22 cellular contexts compared by ENCODE assay signal in genomic region chr11:57392421-57393105, GRCh38. TPM values are rescaled to one million over a fixed set of nuclear protein-coding genes. Genes with fewer than 3 reads are reported as not detected.
DNase-seq lines count a peak whose midpoint lies in the region; ATAC-seq, FAIRE-seq and TF ChIP-seq lines count a peak whose summit lies in the region.
"Had no signal": no experiment of that assay in that cellular context is flagged by ENCODE, and none has a peak within 500 bp of the region (broad histone marks: within the 10 kb centered on the region; RNA-seq: fewer than 3 reads in every experiment).

No MANE protein-coding gene starts in this region.

- H3K4me2 ChIP-seq in keratinocyte (ENCODE audit: control insufficient read depth, extremely low read depth, insufficient read depth, low read depth, low read length), result no peak overlapping the region

- ATAC-seq in right cardiac atrium, result no peak
- no peak for ATAC-seq in SK-N-SH treated with all-trans-retinoic acid at 6 μM for 48 hours

- no peaks in the 10 kb centered on the region for H3K79me2 ChIP-seq in keratinocyte (ENCODE audit: control insufficient read depth, insufficient read depth, low read length)

- H3K27me3 ChIP-seq in right cardiac atrium (ENCODE audit: control insufficient read depth, insufficient read depth) (no peaks in the 10 kb centered on the region), keratinocyte (ENCODE audit: control insufficient read depth, extremely low read depth, insufficient read depth, low read length) (no peaks in the 10 kb centered on the region)

- no peak overlapping the region for H3K9ac ChIP-seq in keratinocyte (ENCODE audit: control insufficient read depth, extremely low read depth, insufficient read depth, low read length)
- H3K9ac ChIP-seq: GM23248 had no signal

- no peak overlapping the region for H3K27ac ChIP-seq in right cardiac atrium (ENCODE audit: low read length)
- no peak overlapping the region for H3K27ac ChIP-seq in keratinocyte (ENCODE audit: control insufficient read depth, insufficient read depth, low read length)
- H3K27ac ChIP-seq: GM23248 had no signal

- intact Hi-C loops in cardiac septum (cut with DNase I) (no loop called here), right cardiac atrium (cut with DNase I) (no loop called here)

- H3K9me3 ChIP-seq in right cardiac atrium (ENCODE audit: control insufficient read depth, low read length) (no peaks in the 10 kb centered on the region), keratinocyte (ENCODE audit: control insufficient read depth, low read depth, low read length) (no peaks in the 10 kb centered on the region)

- dilution Hi-C loops in keratinocyte (cut with MboI; ENCODE audit: extremely low pct_ligation_motif_present, low sequenced_read_pairs), result no loop called here

- H3K4me3 ChIP-seq in right cardiac atrium (ENCODE audit: low read length) (no peak overlapping the region), keratinocyte (ENCODE audit: control insufficient read depth in 2 of 3, extremely low read depth in 1 of 3, insufficient read depth in 2 of 3, low read depth in 1 of 3, low read length in 3 of 3) (no peak overlapping the region)
- H3K4me3 ChIP-seq: GM23248 had no signal

- H3K4me1 ChIP-seq in right cardiac atrium (ENCODE audit: control insufficient read depth, insufficient read depth, low read length) (no peaks in the 10 kb centered on the region), keratinocyte (ENCODE audit: control insufficient read depth, extremely low read depth, insufficient read depth, low read length) (peaks cover 8% of the 10 kb centered on the region)

- 86% methylated on average over 7 of the region's 7 CpGs for WGBS in right cardiac atrium

- H3K36me3 ChIP-seq in keratinocyte (ENCODE audit: control insufficient read depth in 2 of 2, extremely low read depth in 1 of 2, insufficient read depth in 2 of 2, low read length in 2 of 2), result no peaks in the 10 kb centered on the region

- peak; percentile 71 for FAIRE-seq in keratinocyte (lab: Jason Lieb, UNC)
- FAIRE-seq: G401.6, GM12892, H1 had no signal

- H3K9me1 ChIP-seq in keratinocyte (ENCODE audit: control insufficient read depth, extremely low read depth, insufficient read depth, low read length), result no peaks in the 10 kb centered on the region

- no peaks in the 10 kb centered on the region for H4K20me1 ChIP-seq in keratinocyte (ENCODE audit: control insufficient read depth, extremely low read depth, insufficient read depth, low read length)

- H2AFZ ChIP-seq in keratinocyte (ENCODE audit: control insufficient read depth, low read length), result no peak overlapping the region
- H2AFZ ChIP-seq: GM23248 had no signal

- DNase-seq in cardiac septum (ENCODE audit: low spot score) (peak; percentile 6), right cardiac atrium (no peak), keratinocyte (ENCODE audit: low read depth, low spot score) (no peak), DMS114 treated with DMSO at 0.1 percent for 48 hours (lab: John Stamatoyannopoulos, UW; ENCODE audit: unreplicated experiment) (no peak), SW480 (ENCODE audit: low spot score) (no peak)
- DNase-seq in activated CD4-positive, alpha-beta T cell treated with anti-CD3 and anti-CD28 coated beads, Interleukin-2, amount 50 U/mL, for 48 hours, result no peak
- DNase-seq: 8988T; C1 segment of cervical spinal cord; Calu3; CD4-positive, alpha-beta memory T cell; COR-L47; DMS153; DND-41; GM23248; H7; HCEC 1CT had no signal

- TF ChIP-seq CTCF in keratinocyte (optimal IDR thresholded peaks at IDR 0.05 in 1 of 3, IDR thresholded peaks at IDR 0.05 in 1 of 3, conservative IDR thresholded peaks at IDR 0.05 in 1 of 3; ENCODE audit: extremely low read depth in 1 of 3, insufficient read depth in 2 of 3, low read length in 3 of 3), result no peak

TF ChIP-seq in SK-N-SH treated with all-trans-retinoic acid at 6 μM for 48 hours, 23 proteins besides CTCF, POLR2A, EP300 and RAD21:
- no peak for TF ChIP-seq ZNF70 (CRISPR knock-in tag; IDR thresholded peaks at IDR 0.05)
- TF ChIP-seq OSR1 (CRISPR knock-in tag; IDR thresholded peaks at IDR 0.05), result no peak
- TF ChIP-seq TCF4 (CRISPR knock-in tag; IDR thresholded peaks at IDR 0.05; ENCODE audit: borderline replicate concordance), result peak; percentile 15; the same call in 1 of the 2 replicates

RNA-seq across cellular contexts. Expression of gene PRG2, which starts 2.1 kb away (rescaled TPM):
- total RNA-seq in cardiac septum (not detected), right cardiac atrium (under 1 TPM in 1 of 4 donors, not detected in 3; 0.23 TPM)
- polyA plus RNA-seq in right cardiac atrium (0.16 TPM), keratinocyte (0.09 TPM in 1 of 3 replicates, not detected in the others)
- not detected for polyA plus RNA-seq in keratinocyte (2011; ENCODE audit: low read depth)
- polyA plus RNA-seq in keratinocyte (2011; cell fraction: cytosol; rRNA removed), result not detected in 2 replicates
- 0.24 and 0.41 TPM in 2 replicates for polyA plus RNA-seq in keratinocyte (2011; cell fraction: nucleus; rRNA removed)
- not detected in 2 replicates for polyA plus RNA-seq in keratinocyte (2012; ENCODE audit: low replicate concordance)
- polyA minus RNA-seq in keratinocyte, result not detected in 3 replicates
- polyA minus RNA-seq in keratinocyte (2011; cell fraction: cytosol; rRNA and poly(A)+ RNA removed), result not detected
- not detected in 2 replicates for polyA minus RNA-seq in keratinocyte (2011; cell fraction: nucleus; rRNA and poly(A)+ RNA removed)
- total RNA-seq: A673, Calu3, H1, H7 had no signal
- polyA plus RNA-seq: BJ; CD4-positive, alpha-beta memory T cell had no signal

RNA-seq across cellular contexts. Expression of gene PRG3, which starts 11.6 kb away (rescaled TPM):
- total RNA-seq in cardiac septum (not detected), right cardiac atrium (not detected)
- polyA plus RNA-seq in right cardiac atrium (not detected), keratinocyte (not detected in 3 replicates)
- polyA plus RNA-seq in keratinocyte (2011; ENCODE audit: low read depth), result not detected
- polyA plus RNA-seq in keratinocyte (2011; cell fraction: cytosol; rRNA removed), result not detected in 2 replicates
- polyA plus RNA-seq in keratinocyte (2011; cell fraction: nucleus; rRNA removed), result not detected in 2 replicates
- polyA plus RNA-seq in keratinocyte (2012; ENCODE audit: low replicate concordance), result not detected in 2 replicates
- polyA minus RNA-seq in keratinocyte, result not detected in 3 replicates
- polyA minus RNA-seq in keratinocyte (2011; cell fraction: cytosol; rRNA and poly(A)+ RNA removed), result not detected
- polyA minus RNA-seq in keratinocyte (2011; cell fraction: nucleus; rRNA and poly(A)+ RNA removed), result not detected in 2 replicates
- total RNA-seq: A673; Calu3; CD4-positive, alpha-beta memory T cell; GM23248; H1; H7 had no signal
- polyA plus RNA-seq: BJ; CD4-positive, alpha-beta memory T cell; GM23248; H1 had no signal

RNA-seq across cellular contexts. Expression of gene SLC43A3, which starts 34.4 kb away (rescaled TPM):
- 26.7 TPM for total RNA-seq in cardiac septum
- total RNA-seq in right cardiac atrium, result 10 to 100 TPM; 24.1 to 37.0 (median 30.7) TPM
- 20.7 TPM for polyA plus RNA-seq in right cardiac atrium
- 14.1 to 83.9 TPM (median 48.1 TPM) in 3 replicates for polyA plus RNA-seq in keratinocyte
- 3.1 TPM for polyA plus RNA-seq in keratinocyte (2011; ENCODE audit: low read depth)
- 15.0 and 22.1 TPM in 2 replicates for polyA plus RNA-seq in keratinocyte (2011; cell fraction: cytosol; rRNA removed)
- polyA plus RNA-seq in keratinocyte (2011; cell fraction: nucleus; rRNA removed), result 40.2 and 49.1 TPM in 2 replicates
- 8.9 and 50.8 TPM in 2 replicates for polyA plus RNA-seq in keratinocyte (2012; ENCODE audit: low replicate concordance)
- 35.7 to 91.4 TPM (median 88.4 TPM) in 3 replicates for polyA minus RNA-seq in keratinocyte
- polyA minus RNA-seq in keratinocyte (2011; cell fraction: cytosol; rRNA and poly(A)+ RNA removed), result 23.4 TPM
- 20.5 and 26.0 TPM in 2 replicates for polyA minus RNA-seq in keratinocyte (2011; cell fraction: nucleus; rRNA and poly(A)+ RNA removed)

RNA-seq across cellular contexts. Expression of gene P2RX3, which starts 54.4 kb away (rescaled TPM):
- total RNA-seq in cardiac septum (0.48 TPM), right cardiac atrium (not detected)
- polyA plus RNA-seq in right cardiac atrium (0.20 TPM), keratinocyte (not detected in 3 replicates)
- not detected for polyA plus RNA-seq in keratinocyte (2011; ENCODE audit: low read depth)
- polyA plus RNA-seq in keratinocyte (2011; cell fraction: cytosol; rRNA removed), result not detected in 2 replicates
- not detected in 2 replicates for polyA plus RNA-seq in keratinocyte (2011; cell fraction: nucleus; rRNA removed)
- not detected in 2 replicates for polyA plus RNA-seq in keratinocyte (2012; ENCODE audit: low replicate concordance)
- not detected in 3 replicates for polyA minus RNA-seq in keratinocyte
- not detected for polyA minus RNA-seq in keratinocyte (2011; cell fraction: cytosol; rRNA and poly(A)+ RNA removed)
- not detected in 2 replicates for polyA minus RNA-seq in keratinocyte (2011; cell fraction: nucleus; rRNA and poly(A)+ RNA removed)
- total RNA-seq: A673; Calu3; CD4-positive, alpha-beta memory T cell; GM23248; H7 had no signal
- polyA plus RNA-seq: BJ; CD4-positive, alpha-beta memory T cell had no signal

RNA-seq across cellular contexts. Expression of gene SSRP1, which starts 56.9 kb away (rescaled TPM):
- 35.4 TPM for total RNA-seq in cardiac septum
- 10 to 100 TPM; 43.1 to 46.6 (median 43.4) TPM for total RNA-seq in right cardiac atrium
- polyA plus RNA-seq in right cardiac atrium, result 35.0 TPM
- 64.3 to 139 TPM (median 115 TPM) in 3 replicates for polyA plus RNA-seq in keratinocyte
- polyA plus RNA-seq in keratinocyte (2011; ENCODE audit: low read depth), result 80.2 TPM
- polyA plus RNA-seq in keratinocyte (2011; cell fraction: cytosol; rRNA removed), result 97.3 and 122 TPM in 2 replicates
- 74.8 and 78.5 TPM in 2 replicates for polyA plus RNA-seq in keratinocyte (2011; cell fraction: nucleus; rRNA removed)
- polyA plus RNA-seq in keratinocyte (2012; ENCODE audit: low replicate concordance), result 65.8 and 117 TPM in 2 replicates
- 102 to 159 TPM (median 129 TPM) in 3 replicates for polyA minus RNA-seq in keratinocyte
- polyA minus RNA-seq in keratinocyte (2011; cell fraction: cytosol; rRNA and poly(A)+ RNA removed), result 56.2 TPM
- polyA minus RNA-seq in keratinocyte (2011; cell fraction: nucleus; rRNA and poly(A)+ RNA removed), result 19.4 and 27.7 TPM in 2 replicates
